Comparison of ENCODE assay signal across 18 cellular contexts in genomic region chr17:82679586-82680465, GRCh38. TPM values are rescaled to one million over a fixed set of nuclear protein-coding genes. Genes with fewer than 3 reads are reported as not detected.
DNase-seq lines count a peak whose midpoint lies in the region; ATAC-seq and TF ChIP-seq lines count a peak whose summit lies in the region.
"Had no signal": no experiment of that assay in that cellular context is flagged by ENCODE, and none has a peak within 500 bp of the region (broad histone marks: within the 10 kb centered on the region; RNA-seq: fewer than 3 reads in every experiment).

No MANE protein-coding gene starts in this region.

- H3K4me1 Mint-ChIP-seq in WTC11: no peaks in the 10 kb centered on the region

- no peak overlapping the region for H3K4me3 Mint-ChIP-seq in WTC11

- H3K36me3 Mint-ChIP-seq in WTC11: no peaks in the 10 kb centered on the region

- DNase-seq in H7 (peak; percentile 86), WTC11 (ENCODE audit: low spot score) (peak; percentile 50), omental fat pad (ENCODE audit: low spot score) (no peak), NCI-H446 (lab: John Stamatoyannopoulos, UW) (no peak), activated gamma-delta T cell treated with Interleukin-2 at 50 U/mL for 16 hours (no peak), COLO668 (lab: John Stamatoyannopoulos, UW; ENCODE audit: unreplicated experiment) (no peak), NCI-H748 treated with DMSO at 0.1 percent for 48 hours (lab: John Stamatoyannopoulos, UW) (no peak)
- DNase-seq: amniotic stem cell; central memory CD4-positive, alpha-beta T cell; heart right ventricle; NCI-H1417; NCI-H526 treated with DMSO at 0.1 percent for 48 hours; Peyer's patch; stimulated activated CD4-positive, alpha-beta T cell treated with anti-CD3 and anti-CD28 coated beads, Interleukin-2, amount 100 ng/mL, for 48 hours had no signal

- peaks cover 13% of the 10 kb centered on the region for H3K9me3 Mint-ChIP-seq in WTC11

- H3K4me3 ChIP-seq in H7 (ENCODE audit: insufficient read depth, low read depth, low read length): no peak overlapping the region
- H3K4me3 ChIP-seq: heart right ventricle, Peyer's patch, skin epidermis, vagina had no signal

- H3K27me3 Mint-ChIP-seq in WTC11 (ENCODE audit: low read depth): no peaks in the 10 kb centered on the region; the same call in 1 of the 2 replicates

- H3K27ac Mint-ChIP-seq in WTC11: no peak overlapping the region

- ATAC-seq in WTC11: peak; percentile 86
- peak; percentile 40 for ATAC-seq in omental fat pad (ENCODE audit: low FRiP score)

- TF ChIP-seq CTCF in WTC11 (IDR thresholded peaks at IDR 0.05): no peak
- no peak for TF ChIP-seq CTCF in omental fat pad (IDR thresholded peaks at IDR 0.05)

- CTCF ChIA-PET in WTC11 (lab: Charles Lee): interaction anchor here (0.6 to 1.6 kb wide), 11 partner anchors 10 to 238 kb away, joined by 3 to 11 read pairs (median 4); partner anchors contain the start of gene FN3KRP

- H3K36me3 ChIP-seq in H7 (replicated peaks; ENCODE audit: control insufficient read depth, insufficient read depth, low read length): no peaks in the 10 kb centered on the region
- H3K36me3 ChIP-seq: Peyer's patch, vagina had no signal

- peak overlapping the region; percentile 58 for H3K27ac ChIP-seq in layer of hippocampus (ENCODE audit: low read depth, low read length)
- H3K27ac ChIP-seq: heart right ventricle, parathyroid adenoma, Peyer's patch, skin epidermis, vagina had no signal

- H3K27me3 ChIP-seq in H7 (ENCODE audit: control insufficient read depth, insufficient read depth, low read length) (no peaks in the 10 kb centered on the region), layer of hippocampus (ENCODE audit: control insufficient read depth, insufficient read depth, low read length) (no peaks in the 10 kb centered on the region)
- H3K27me3 ChIP-seq: heart right ventricle, Peyer's patch, vagina had no signal

- POLR2A ChIA-PET in WTC11 (lab: Charles Lee): interaction anchor here (1.2 kb wide), 1 partner anchor 32 kb away, joined by 4 read pairs; no protein-coding TSS in a partner anchor

TF ChIP-seq in WTC11, 78 proteins besides CTCF, POLR2A, EP300 and RAD21:
- TF ChIP-seq GABPB1 (CRISPR knock-in tag; IDR thresholded peaks at IDR 0.05) (no peak), PREB (CRISPR knock-in tag; IDR thresholded peaks at IDR 0.05; ENCODE audit: borderline replicate concordance) (no peak), E2F5 (CRISPR knock-in tag; IDR thresholded peaks at IDR 0.05) (no peak), SP1 (CRISPR knock-in tag; conservative IDR thresholded peaks at IDR 0.05) (no peak), MXD4 (CRISPR knock-in tag; IDR thresholded peaks at IDR 0.05; ENCODE audit: borderline replicate concordance) (no peak), TCF7 (CRISPR knock-in tag; IDR thresholded peaks at IDR 0.05; ENCODE audit: low read depth) (no peak), ZBTB43 (CRISPR knock-in tag; IDR thresholded peaks at IDR 0.05) (no peak), NFYB (CRISPR knock-in tag; conservative IDR thresholded peaks at IDR 0.05; ENCODE audit: low read depth) (no peak), ZNF281 (CRISPR knock-in tag; IDR thresholded peaks at IDR 0.05) (no peak), ZNF121 (CRISPR knock-in tag; IDR thresholded peaks at IDR 0.05) (no peak)

RNA-seq across cellular contexts. Expression of gene RAB40B, which starts 18.7 kb away (rescaled TPM):
- total RNA-seq in H7 (2014; rRNA removed; shearing (Covaris generic)): 0.85 and 1.7 TPM in 2 replicates
- total RNA-seq in WTC11 (2021): 2.7 to 4.4 TPM (median 3.1 TPM) in 3 replicates
- 10 to 100 TPM in 1 of 4 donors, 1 to 10 TPM in 3; 8.0 to 12.3 (median 9.6) TPM for total RNA-seq in omental fat pad

RNA-seq across cellular contexts. Expression of gene WDR45B, which starts 31.6 kb away (rescaled TPM):
- total RNA-seq in H7 (2014; rRNA removed; shearing (Covaris generic)): 131 and 150 TPM in 2 replicates
- total RNA-seq in WTC11 (2021) (87.1 to 96.5 TPM (median 89.1 TPM) in 3 replicates), omental fat pad (100 to 1,000 TPM in 1 of 4 donors, 10 to 100 TPM in 3; 63.0 to 139 (median 86.0) TPM)

RNA-seq across cellular contexts. Expression of gene FN3KRP, which starts 36.7 kb away (rescaled TPM):
- total RNA-seq in H7 (2014; rRNA removed; shearing (Covaris generic)): 12.2 and 14.8 TPM in 2 replicates
- total RNA-seq in WTC11 (2021) (19.7 to 24.4 TPM (median 23.2 TPM) in 3 replicates), omental fat pad (10 to 100 TPM in 2 of 4 donors, 1 to 10 TPM in 2; 6.4 to 18.8 (median 12.3) TPM)

RNA-seq across cellular contexts. Expression of gene FN3K, which starts 55.6 kb away (rescaled TPM):
- 3.3 and 3.8 TPM in 2 replicates for total RNA-seq in H7 (2014; rRNA removed; shearing (Covaris generic))
- 19.3 to 23.6 TPM (median 21.2 TPM) in 3 replicates for total RNA-seq in WTC11 (2021)
- 10 to 100 TPM in 1 of 4 donors, 1 to 10 TPM in 3; 2.8 to 13.0 (median 7.5) TPM for total RNA-seq in omental fat pad

Comparison
In these comparisons a context has a peak if more than half of its experiments do, and no peak if none do; other contexts are left out.
1. DNase-seq: peak in H7 (single experiment) and WTC11 (single experiment); none in omental fat pad (single experiment), NCI-H446 (0 of 2), activated gamma-delta T cell treated with Interleukin-2 at 50 U/mL for 16 hours (single experiment), COLO668 (single experiment) and NCI-H748 treated with DMSO at 0.1 percent for 48 hours (single experiment).